Comparison of ENCODE assay signal across 17 cellular contexts in genomic region chr1:102742426-102742825, GRCh38.
DNase-seq lines count a peak whose midpoint lies in the region; ATAC-seq, FAIRE-seq and TF ChIP-seq lines count a peak whose summit lies in the region.
"Had no signal": no experiment of that assay in that cellular context is flagged by ENCODE, and none has a peak within 500 bp of the region (broad histone marks: within the 10 kb centered on the region; RNA-seq: fewer than 3 reads in every experiment).

No MANE protein-coding gene starts in this region.

- no peaks in the 10 kb centered on the region for H3K27me3 ChIP-seq in IMR-90 (ENCODE audit: control insufficient read depth, insufficient read depth, low read length)
- H3K27me3 ChIP-seq in uterus: no peaks in the 10 kb centered on the region
- no peaks in the 10 kb centered on the region for H3K27me3 ChIP-seq in vagina
- H3K27me3 ChIP-seq: BE2C had no signal

- H3K18ac ChIP-seq in IMR-90 (ENCODE audit: low read depth, low read length): no peak overlapping the region

- H3K27me3 Mint-ChIP-seq in activated naive CD4-positive, alpha-beta T cell treated with anti-CD3 and anti-CD28 coated beads, Interleukin-2, amount 10 ng/mL, durations not matched to agents 7 days and 5 days: no peaks in the 10 kb centered on the region
- H3K27me3 Mint-ChIP-seq: CD4-positive, alpha-beta T cell had no signal

- DNase-seq in IMR-90 (peak; percentile 3), astrocyte of the spinal cord (ENCODE audit: low read depth, low spot score) (peak; percentile 15), hepatic stellate cell (ENCODE audit: low spot score) (peak; percentile 0), uterus (no peak), vagina (ENCODE audit: extremely low spot score in 2 of 2) (no peak), left cardiac atrium (no peak)
- DNase-seq in activated naive CD4-positive, alpha-beta T cell treated with anti-CD3 and anti-CD28 coated beads, Interleukin-2, amount 10 ng/mL, durations not matched to agents 7 days and 5 days: no peak
- DNase-seq: BE2C; CD4-positive, alpha-beta T cell; DMS53; NCI-H1930; NCI-H526 treated with DMSO at 0.1 percent for 48 hours; RPMI8226 had no signal

- no peaks in the 10 kb centered on the region for H3K79me1 ChIP-seq in IMR-90 (ENCODE audit: low read depth in 1 of 2, low read length in 2 of 2)

- H3K23ac ChIP-seq in IMR-90 (ENCODE audit: low read depth, low read length): no peak overlapping the region

- TF ChIP-seq POLR2A in IMR-90 (IDR thresholded peaks at IDR 0.05; ENCODE audit: low read depth, low read length) (no peak), uterus (IDR thresholded peaks at IDR 0.05) (no peak), vagina (IDR thresholded peaks at IDR 0.05) (no peak)

- H3K4me1 ChIP-seq in IMR-90 (ENCODE audit: control insufficient read depth, insufficient read depth, low read length) (no peaks in the 10 kb centered on the region), uterus (no peaks in the 10 kb centered on the region), vagina (no peaks in the 10 kb centered on the region)
- H3K4me1 ChIP-seq: BE2C had no signal

- no peak overlapping the region for H3K9ac ChIP-seq in IMR-90 (ENCODE audit: low read depth, low read length)

- H3K4me3 Mint-ChIP-seq in activated naive CD4-positive, alpha-beta T cell treated with anti-CD3 and anti-CD28 coated beads, Interleukin-2, amount 10 ng/mL, durations not matched to agents 7 days and 5 days: no peak overlapping the region
- H3K4me3 Mint-ChIP-seq: CD4-positive, alpha-beta T cell had no signal

- POLR2A ChIA-PET in IMR-90 (lab: Charles Lee; ENCODE audit: unreplicated experiment): no interaction called here

- H4K8ac ChIP-seq in IMR-90 (ENCODE audit: low read depth in 2 of 2, low read length in 2 of 2): no peak overlapping the region

- no peak overlapping the region for H3K27ac Mint-ChIP-seq in activated naive CD4-positive, alpha-beta T cell treated with anti-CD3 and anti-CD28 coated beads, Interleukin-2, amount 10 ng/mL, durations not matched to agents 7 days and 5 days
- H3K27ac Mint-ChIP-seq: CD4-positive, alpha-beta T cell had no signal

- no peak overlapping the region for H2AK5ac ChIP-seq in IMR-90 (ENCODE audit: low read depth, low read length)

- no peak overlapping the region for H3K4me2 ChIP-seq in IMR-90 (ENCODE audit: low read depth, low read length)

- H3K14ac ChIP-seq in IMR-90 (replicated peaks; ENCODE audit: low read depth, low read length): no peak overlapping the region

- no peaks in the 10 kb centered on the region for H3K36me3 Mint-ChIP-seq in activated naive CD4-positive, alpha-beta T cell treated with anti-CD3 and anti-CD28 coated beads, Interleukin-2, amount 10 ng/mL, durations not matched to agents 7 days and 5 days

- no peaks in the 10 kb centered on the region for H3K4me1 Mint-ChIP-seq in activated naive CD4-positive, alpha-beta T cell treated with anti-CD3 and anti-CD28 coated beads, Interleukin-2, amount 10 ng/mL, durations not matched to agents 7 days and 5 days

- no peak overlapping the region for H2AFZ ChIP-seq in IMR-90 (replicated peaks; ENCODE audit: low read length, poor library complexity)

- no TSS peak for BruUV-seq in IMR-90 (replicated peaks; lab: Mats Ljungman, UMichigan)

- H2BK15ac ChIP-seq in IMR-90 (ENCODE audit: low read depth, low read length): no peak overlapping the region

- dilution Hi-C loops in IMR-90 (cut with HindIII; ENCODE audit: low sequenced_read_pairs, unreplicated experiment): no loop called here

- TF ChIP-seq CTCF in IMR-90 (conservative IDR thresholded peaks at IDR 0.05; ENCODE audit: low read depth, low read length) (no peak), astrocyte of the spinal cord (IDR thresholded peaks at IDR 0.05; ENCODE audit: low read depth, low read length) (no peak), uterus (IDR thresholded peaks at IDR 0.05) (no peak), vagina (IDR thresholded peaks at IDR 0.05) (no peak)

- H4K20me1 ChIP-seq in IMR-90 (ENCODE audit: insufficient read depth, low read length): no peaks in the 10 kb centered on the region

- H3K36me3 ChIP-seq in IMR-90 (ENCODE audit: control insufficient read depth, insufficient read depth, low read length) (no peaks in the 10 kb centered on the region), uterus (no peaks in the 10 kb centered on the region), vagina (no peaks in the 10 kb centered on the region)
- H3K36me3 ChIP-seq: BE2C had no signal

- H2BK120ac ChIP-seq in IMR-90 (ENCODE audit: low read depth, low read length): no peak overlapping the region

- no peak overlapping the region for H4K5ac ChIP-seq in IMR-90 (ENCODE audit: low read depth, low read length)

- ATAC-seq in IMR-90 (ENCODE audit: low read depth): no peak
- ATAC-seq in left cardiac atrium: no peak
- ATAC-seq: GM12878 had no signal

- FAIRE-seq in A204.1 (lab: Jason Lieb, UNC): peak; percentile 76
- FAIRE-seq: GM12878, H1 had no signal

- no peak overlapping the region for H3K27ac ChIP-seq in IMR-90 (ENCODE audit: insufficient read depth, low read length)
- no peak overlapping the region for H3K27ac ChIP-seq in uterus
- H3K27ac ChIP-seq in vagina: no peak overlapping the region
- H3K27ac ChIP-seq: 22Rv1 had no signal

- in situ Hi-C loops in IMR-90 (cut with MboI; ENCODE audit: low sequenced_read_pairs) (no loop called here), astrocyte of the spinal cord (cut with HindIII; ENCODE audit: low sequenced_read_pairs) (no loop called here)

- H3K4me3 ChIP-seq in IMR-90 (ENCODE audit: insufficient read depth, low read depth, low read length): no peak overlapping the region
- no peak overlapping the region for H3K4me3 ChIP-seq in astrocyte of the spinal cord (ENCODE audit: low read depth, low read length)
- H3K4me3 ChIP-seq in uterus: no peak overlapping the region
- no peak overlapping the region for H3K4me3 ChIP-seq in vagina
- H3K4me3 ChIP-seq: GM12878 had no signal

- no peak overlapping the region for H2AK9ac ChIP-seq in IMR-90 (replicated peaks; ENCODE audit: low read depth, low read length, poor library complexity)

- no peak overlapping the region for H4K91ac ChIP-seq in IMR-90 (ENCODE audit: insufficient read depth, low read depth, low read length)

- H2BK5ac ChIP-seq in IMR-90 (ENCODE audit: low read depth, low read length, poor library complexity, severe bottlenecking): no peak overlapping the region

- no peak overlapping the region for H3K4ac ChIP-seq in IMR-90 (ENCODE audit: low read depth, low read length)

- TF ChIP-seq RAD21 in IMR-90 (IDR thresholded peaks at IDR 0.05; ENCODE audit: low read length): no peak

- peaks cover 8% of the 10 kb centered on the region for H3K9me3 Mint-ChIP-seq in activated naive CD4-positive, alpha-beta T cell treated with anti-CD3 and anti-CD28 coated beads, Interleukin-2, amount 10 ng/mL, durations not matched to agents 7 days and 5 days

- no peak overlapping the region for H3K56ac ChIP-seq in IMR-90 (ENCODE audit: extremely low read depth, insufficient read depth, low read length)

- H3K9me1 ChIP-seq in IMR-90 (ENCODE audit: insufficient read depth, low read length): no peaks in the 10 kb centered on the region

- H2BK20ac ChIP-seq in IMR-90 (ENCODE audit: low read depth, low read length): no peak overlapping the region

- no peaks in the 10 kb centered on the region for H3K9me3 ChIP-seq in IMR-90 (ENCODE audit: control insufficient read depth, insufficient read depth, low read length)
- no peaks in the 10 kb centered on the region for H3K9me3 ChIP-seq in uterus
- H3K9me3 ChIP-seq in vagina: no peaks in the 10 kb centered on the region
- H3K9me3 ChIP-seq: BE2C had no signal

- WGBS in IMR-90 (ENCODE audit: extremely low coverage in 2 of 2, insufficient read length in 1 of 2), 2 experiments: no CpG with 5 or more reads among the region's 2 CpGs

- CTCF ChIA-PET in IMR-90 (lab: Yijun Ruan, JAX): no interaction called here
- CTCF ChIA-PET in activated naive CD4-positive, alpha-beta T cell treated with anti-CD3 and anti-CD28 coated beads, Interleukin-2, amount 10 ng/mL, durations not matched to agents 7 days and 5 days (lab: Charles Lee): no interaction called here

- intact Hi-C loops in IMR-90 (cut with micrococcal nuclease): no loop called here
- intact Hi-C loops in uterus (cut with DNase I; ENCODE audit: low total_unique reads): no loop called here
- intact Hi-C loops in vagina (cut with DNase I): no loop called here
- intact Hi-C loops in left cardiac atrium (cut with DNase I): no loop called here

TF ChIP-seq in IMR-90, 13 proteins besides CTCF, POLR2A, EP300 and RAD21 (continues in another document):
- TF ChIP-seq CHD1 (IDR thresholded peaks at IDR 0.05; ENCODE audit: low read depth, low read length) (no peak), SMC3 (IDR thresholded peaks at IDR 0.05; ENCODE audit: low read depth, low read length) (no peak), CEBPB (IDR thresholded peaks at IDR 0.05; ENCODE audit: low read depth, low read length) (no peak), BHLHE40 (IDR thresholded peaks at IDR 0.05; ENCODE audit: low read depth, low read length) (no peak), MAFK (IDR thresholded peaks at IDR 0.05; ENCODE audit: low read depth, low read length) (no peak), ELK1 (IDR thresholded peaks at IDR 0.05; ENCODE audit: borderline replicate concordance, low read depth, low read length) (no peak), RFX5 (IDR thresholded peaks at IDR 0.05; ENCODE audit: low read depth, low read length) (no peak), MXI1 (IDR thresholded peaks at IDR 0.05; ENCODE audit: borderline replicate concordance, low read depth, low read length) (no peak), FOS (IDR thresholded peaks at IDR 0.05; ENCODE audit: low read depth, low read length) (no peak), RCOR1 (IDR thresholded peaks at IDR 0.05; ENCODE audit: insufficient replicate concordance, low read length) (no peak), USF2 (IDR thresholded peaks at IDR 0.05; ENCODE audit: low read depth, low read length) (no peak), MAZ (IDR thresholded peaks at IDR 0.05; ENCODE audit: borderline replicate concordance, low read depth, low read length) (no peak)

Comparison
In these comparisons a context has a peak if more than half of its experiments do, and no peak if none do; other contexts are left out.
1. DNase-seq: peak in IMR-90 (single experiment), astrocyte of the spinal cord (single experiment) and hepatic stellate cell (single experiment); none in activated naive CD4-positive, alpha-beta T cell treated with anti-CD3 and anti-CD28 coated beads, Interleukin-2, amount 10 ng/mL, durations not matched to agents 7 days and 5 days (single experiment), uterus (0 of 2), vagina (0 of 2) and left cardiac atrium (single experiment).